9 cellular contexts compared by ENCODE assay signal in the genomic region with DNA sequence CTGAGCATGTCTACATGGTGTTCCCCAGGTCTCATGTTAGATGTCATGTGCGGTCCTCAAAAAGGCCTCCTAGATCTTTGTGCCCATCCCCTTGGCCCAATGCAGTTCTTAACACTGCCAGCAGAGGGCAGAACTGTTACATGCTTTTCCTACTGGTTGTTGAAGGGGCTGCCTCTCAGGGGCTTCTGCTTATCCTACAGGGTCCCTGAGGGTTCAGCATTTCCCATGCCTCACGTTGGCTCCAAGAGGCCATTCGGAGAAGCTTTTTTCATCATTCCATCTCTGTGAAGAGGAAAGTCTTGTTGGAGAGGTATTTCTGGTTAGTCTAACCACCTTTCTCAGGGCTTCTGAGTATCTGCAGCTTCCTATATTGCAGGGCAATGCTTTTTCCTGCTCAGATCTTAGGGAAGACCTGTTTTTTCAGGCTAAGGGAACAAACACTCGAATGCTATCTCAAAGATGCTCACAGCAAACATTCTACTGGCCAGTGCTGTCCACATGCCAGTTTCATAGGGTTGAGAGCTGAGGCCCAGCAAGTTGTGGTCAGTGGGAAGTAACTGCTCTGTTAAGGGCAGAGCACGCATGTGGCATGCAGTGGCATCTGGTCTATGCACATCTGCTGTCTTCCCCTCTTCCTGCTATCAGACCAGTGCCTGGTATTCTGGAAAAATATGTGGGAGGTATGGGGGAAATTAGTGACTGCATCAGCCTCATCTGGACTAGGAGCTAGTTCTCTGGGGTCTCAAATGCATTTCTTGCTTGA. TPM values are rescaled to one million over a fixed set of nuclear protein-coding genes. Genes with fewer than 3 reads are reported as not detected.
DNase-seq lines count a peak whose midpoint lies in the region; ATAC-seq and TF ChIP-seq lines count a peak whose summit lies in the region.
"Had no signal": no experiment of that assay in that cellular context is flagged by ENCODE, and none has a peak within 500 bp of the region (broad histone marks: within the 10 kb centered on the region; RNA-seq: fewer than 3 reads in every experiment).

No MANE protein-coding gene starts in this region.

- peak; percentile 53 for DNase-seq in CD1c-positive myeloid dendritic cell (ENCODE audit: extremely low spot score)
- DNase-seq in effector CD8-positive, alpha-beta T cell (lab: John Stamatoyannopoulos, UW) = peak; percentile 4
- peak; percentile 22 for DNase-seq in mucosa of gallbladder (ENCODE audit: low spot score)
- DNase-seq in NCI-H226 = no peak

- ATAC-seq in GM18907 (IDR thresholded peaks at IDR 0.05; ENCODE audit: unreplicated experiment) (peak; percentile 60), HG03354 (IDR thresholded peaks at IDR 0.05; ENCODE audit: poor library complexity, severe bottlenecking, unreplicated experiment) (peak; percentile 77), SK-N-SH treated with all-trans-retinoic acid at 6 μM for 48 hours (peak; percentile 70), HG03457 (IDR thresholded peaks at IDR 0.05; ENCODE audit: unreplicated experiment) (no peak)

TF ChIP-seq in SK-N-SH treated with all-trans-retinoic acid at 6 μM for 48 hours, 23 proteins besides CTCF, POLR2A, EP300 and RAD21:
- TF ChIP-seq ZNF70 (CRISPR knock-in tag; IDR thresholded peaks at IDR 0.05) (no peak), OSR1 (CRISPR knock-in tag; IDR thresholded peaks at IDR 0.05) (no peak), PATZ1 (CRISPR knock-in tag; IDR thresholded peaks at IDR 0.05; ENCODE audit: borderline replicate concordance) (no peak), PPARA (CRISPR knock-in tag; IDR thresholded peaks at IDR 0.05; ENCODE audit: borderline replicate concordance) (no peak)
TF ChIP-seq in SK-N-SH treated with all-trans-retinoic acid at 6 μM for 48 hours: peak in this region for 0.

RNA-seq across cellular contexts. Expression of gene MBL2, which starts 31.5 kb away (rescaled TPM):
- total RNA-seq in mucosa of gallbladder = 0.12 TPM
- total RNA-seq: natural killer cell treated with Interleukin-12 subunit alpha and Interleukin-12 subunit beta and Interleukin-15 and Interleukin-18, amount 100 ng/mL, for 72 hours had no signal
